In the genomic region with DNA sequence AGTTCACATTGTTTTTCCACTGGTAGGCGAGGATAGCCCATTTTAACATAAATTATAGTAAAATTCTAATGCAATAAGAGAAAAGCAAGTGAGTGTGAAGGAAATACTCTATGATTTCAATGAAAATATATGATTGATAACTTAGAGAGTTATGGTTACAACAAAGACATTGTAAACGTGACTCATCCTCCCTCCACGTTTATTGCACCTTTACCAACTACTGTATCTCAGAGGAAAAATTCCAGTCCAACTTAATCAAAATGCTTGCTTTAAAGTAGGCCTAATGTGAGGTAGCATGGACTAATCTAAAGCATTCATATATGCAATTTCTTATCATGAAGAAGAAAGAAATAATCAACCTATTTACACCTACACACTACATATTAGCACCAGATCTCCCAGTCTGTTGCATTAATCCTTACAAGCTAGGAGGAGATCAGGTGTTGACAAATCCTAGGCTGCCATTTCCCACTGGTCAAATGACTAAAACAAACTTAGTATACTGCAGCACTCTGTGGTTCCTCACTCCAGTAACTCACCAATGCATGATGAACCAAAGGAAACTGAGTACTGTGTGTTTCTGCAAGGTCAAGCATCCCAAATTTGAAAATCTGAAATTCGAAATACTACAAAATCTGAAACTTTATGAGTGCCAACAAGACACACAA, we compare ENCODE assay signal across 30 cellular contexts.
"Had no signal": no experiment of that assay in that cellular context is flagged by ENCODE, and none has a peak within 500 bp of the region (broad histone marks: within the 10 kb centered on the region; RNA-seq: fewer than 3 reads in every experiment).

No MANE protein-coding gene starts in this region.

- DNase-seq: activated B cell treated with CpG ODN at 0.5 μM for 24 hours; activated CD4-positive, alpha-beta memory T cell treated with anti-CD3 and anti-CD28 coated beads, Interleukin-2, amount 10 ng/mL, durations not matched to agents 7 days and 5 days; activated CD4-positive, alpha-beta T cell treated with anti-CD3 and anti-CD28 coated beads for 48 hours; activated CD4-positive, alpha-beta T cell treated with anti-CD3 and anti-CD28 coated beads, Interleukin-2, amount 50 U/mL, for 4 hours; activated CD8-positive, alpha-beta memory T cell treated with anti-CD3 and anti-CD28 coated beads, Interleukin-2, amount 50 U/mL, for 48 hours; activated gamma-delta T cell; activated naive CD4-positive, alpha-beta T cell; activated naive CD4-positive, alpha-beta T cell treated with anti-CD3 and anti-CD28 coated beads, Interleukin-2, amount 50 U/mL, for 16 hours; activated T-cell treated with anti-CD3 and anti-CD28 coated beads for 4 hours; activated T-cell treated with anti-CD3 and anti-CD28 coated beads, Interleukin-2, amount 50 U/mL, for 24 hours; activated T-cell treated with anti-CD3 and anti-CD28 coated beads, Interleukin-2, amount 50 U/mL, for 72 hours; amniotic stem cell; anterior cingulate cortex; brain microvascular endothelial cell; dorsolateral prefrontal cortex; effector memory CD4-positive, alpha-beta T cell; endodermal cell; erythroblast; foreskin keratinocyte; gastrocnemius medialis; glutamatergic neuron; heart left ventricle; T-helper 2 cell; WERI-Rb-1 had no signal

- H3K27me3 ChIP-seq: brain microvascular endothelial cell, dorsolateral prefrontal cortex, esophagus muscularis mucosa, foreskin keratinocyte, gastrocnemius medialis, heart left ventricle had no signal

- H3K4me1 ChIP-seq: esophagus muscularis mucosa, foreskin keratinocyte, gastrocnemius medialis had no signal

- H3K9me3 Mint-ChIP-seq: activated B cell treated with CpG ODN at 0.5 μM for 24 hours; activated T-cell treated with anti-CD3 and anti-CD28 coated beads, Interleukin-2, amount 50 U/mL, for 24 hours; activated T-cell treated with anti-CD3 and anti-CD28 coated beads, Interleukin-2, amount 50 U/mL, for 72 hours; central memory CD8-positive, alpha-beta T cell; dendritic cell treated with granulocyte-macrophage colony-stimulating factor and Interleukin-4, amounts not matched to agents 40 ng/mL and 50 ng/mL, for 4 days; endodermal cell had no signal

- ATAC-seq: activated CD4-positive, CD25-positive, alpha-beta regulatory T cell treated with anti-CD3 and anti-CD28 coated beads, Interleukin-2, amount 50 U/mL, for 24 hours; activated T-cell treated with anti-CD3 and anti-CD28 coated beads, Interleukin-2, amount 50 U/mL, for 72 hours; foreskin keratinocyte; gastrocnemius medialis; heart left ventricle had no signal

- H3K27ac Mint-ChIP-seq: activated B cell treated with CpG ODN at 0.5 μM for 24 hours; activated CD4-positive, alpha-beta memory T cell treated with anti-CD3 and anti-CD28 coated beads, Interleukin-2, amount 10 ng/mL, durations not matched to agents 7 days and 5 days; activated naive CD8-positive, alpha-beta T cell; activated T-cell treated with anti-CD3 and anti-CD28 coated beads, Interleukin-2, amount 50 U/mL, for 24 hours; dendritic cell treated with granulocyte-macrophage colony-stimulating factor and Interleukin-4, amounts not matched to agents 40 ng/mL and 50 ng/mL, for 4 days; endodermal cell had no signal

- H3K4me3 Mint-ChIP-seq: activated B cell treated with CpG ODN at 0.5 μM for 24 hours; activated CD4-positive, alpha-beta memory T cell treated with anti-CD3 and anti-CD28 coated beads, Interleukin-2, amount 10 ng/mL, durations not matched to agents 7 days and 5 days; activated naive CD8-positive, alpha-beta T cell; activated T-cell treated with anti-CD3 and anti-CD28 coated beads, Interleukin-2, amount 50 U/mL, for 24 hours; activated T-cell treated with anti-CD3 and anti-CD28 coated beads, Interleukin-2, amount 50 U/mL, for 72 hours; central memory CD8-positive, alpha-beta T cell; dendritic cell treated with granulocyte-macrophage colony-stimulating factor and Interleukin-4, amounts not matched to agents 40 ng/mL and 50 ng/mL, for 4 days; endodermal cell had no signal

- H3K4me1 Mint-ChIP-seq: activated B cell treated with CpG ODN at 0.5 μM for 24 hours; activated CD4-positive, alpha-beta memory T cell treated with anti-CD3 and anti-CD28 coated beads, Interleukin-2, amount 10 ng/mL, durations not matched to agents 7 days and 5 days; central memory CD8-positive, alpha-beta T cell had no signal

- H3K4me3 ChIP-seq: coronary artery, dorsolateral prefrontal cortex, esophagus muscularis mucosa, gastrocnemius medialis, heart left ventricle had no signal

- H3K27me3 Mint-ChIP-seq: activated B cell treated with CpG ODN at 0.5 μM for 24 hours; activated CD4-positive, alpha-beta memory T cell treated with anti-CD3 and anti-CD28 coated beads, Interleukin-2, amount 10 ng/mL, durations not matched to agents 7 days and 5 days; activated naive CD8-positive, alpha-beta T cell; activated T-cell treated with anti-CD3 and anti-CD28 coated beads, Interleukin-2, amount 50 U/mL, for 24 hours; central memory CD8-positive, alpha-beta T cell; dendritic cell treated with granulocyte-macrophage colony-stimulating factor and Interleukin-4, amounts not matched to agents 40 ng/mL and 50 ng/mL, for 4 days had no signal

- H3K9me3 ChIP-seq: esophagus muscularis mucosa, gastrocnemius medialis, heart left ventricle had no signal

- H3K27ac ChIP-seq: brain microvascular endothelial cell, coronary artery, esophagus muscularis mucosa, foreskin keratinocyte, heart left ventricle, WERI-Rb-1 had no signal
